ENCODE assay signal across 1 cellular context in the genomic region with DNA sequence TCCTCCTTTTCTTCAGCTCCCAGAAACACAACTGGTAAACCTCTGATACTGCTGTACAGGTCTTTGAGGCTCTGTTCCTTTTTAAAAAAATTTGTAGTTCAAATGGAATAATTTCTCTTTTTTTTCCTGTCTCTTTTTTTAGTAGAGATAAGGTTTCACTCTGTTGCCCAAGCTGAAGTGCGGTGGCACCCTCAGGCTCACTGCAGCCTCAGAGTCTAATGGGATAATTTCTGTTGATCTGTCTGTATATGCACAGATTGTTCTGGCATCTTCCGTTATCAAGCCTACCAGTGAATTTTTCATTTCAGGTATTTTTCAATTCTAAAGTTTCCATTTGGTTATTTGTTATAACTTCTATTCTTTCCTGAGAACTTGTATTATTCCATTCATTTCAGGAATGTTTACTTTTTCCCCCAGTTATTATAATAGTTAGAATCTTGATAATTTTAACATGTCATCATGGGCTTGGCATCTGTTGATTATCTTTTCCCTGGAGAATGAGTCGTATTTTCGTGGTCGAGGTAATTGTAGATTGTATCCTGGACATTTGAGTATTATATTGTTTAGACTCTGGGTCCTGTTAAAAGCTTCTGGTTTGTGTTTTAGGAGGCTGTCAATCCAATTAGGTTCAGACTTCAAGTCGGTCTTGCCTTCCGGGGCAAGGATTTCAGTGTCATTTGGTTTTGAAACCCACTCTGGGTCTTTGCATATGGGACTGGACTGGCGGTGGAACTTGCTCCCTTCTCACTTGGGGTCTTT.
TF ChIP-seq lines count a peak whose summit lies in the region.

No MANE protein-coding gene starts in this region.

TF ChIP-seq in endothelial cell of umbilical vein, 7 proteins besides CTCF, POLR2A, EP300 and RAD21:
- TF ChIP-seq, protein P1, sequence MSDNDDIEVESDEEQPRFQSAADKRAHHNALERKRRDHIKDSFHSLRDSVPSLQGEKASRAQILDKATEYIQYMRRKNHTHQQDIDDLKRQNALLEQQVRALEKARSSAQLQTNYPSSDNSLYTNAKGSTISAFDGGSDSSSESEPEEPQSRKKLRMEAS (IDR thresholded peaks at IDR 0.05; ENCODE audit: insufficient read depth, insufficient read length) = no peak
- TF ChIP-seq EZH2 (IDR thresholded peaks at IDR 0.05; ENCODE audit: borderline replicate concordance, low read depth, low read length, severe bottlenecking) = no peak
- TF ChIP-seq JUN (IDR thresholded peaks at IDR 0.05; ENCODE audit: borderline replicate concordance, insufficient read depth, insufficient read length, low read depth) = no peak
- TF ChIP-seq GATA2 (IDR thresholded peaks at IDR 0.05; ENCODE audit: insufficient read depth, insufficient read length, low read depth, low read length) = no peak
